8 cellular contexts compared by ENCODE assay signal in genomic region chr19:44164673-44165512, GRCh38. TPM values are rescaled to one million over a fixed set of nuclear protein-coding genes. Genes with fewer than 3 reads are reported as not detected.
DNase-seq lines count a peak whose midpoint lies in the region; ATAC-seq, FAIRE-seq and TF ChIP-seq lines count a peak whose summit lies in the region.

Gene ZNF226, plus strand, starts transcription at chr19:44165100. Its CDS starts 4,981 bp downstream, at chr19:44170081.

- H3K36me3 Mint-ChIP-seq in activated B cell treated with CpG ODN at 0.5 μM for 24 hours (ENCODE audit: low read depth), result peaks cover 49% of the 10 kb centered on the region

- in situ Hi-C loops in ACHN (cut with HindIII; ENCODE audit: low pct_ligation_motif_present, low pct_unique_long_range_greater_than_20kb, low sequenced_read_pairs), result no loop called here

- peak within 1 kb of the TSS; percentile 99 for H3K4me3 Mint-ChIP-seq in activated B cell treated with CpG ODN at 0.5 μM for 24 hours

- peak within 1 kb of the TSS; percentile 97 for H3K27ac Mint-ChIP-seq in activated B cell treated with CpG ODN at 0.5 μM for 24 hours

- H3K9me3 Mint-ChIP-seq in activated B cell treated with CpG ODN at 0.5 μM for 24 hours, result peaks cover 28% of the 10 kb centered on the region

- no peak for TF ChIP-seq CTCF in activated B cell treated with CpG ODN at 0.5 μM for 24 hours (IDR thresholded peaks at IDR 0.05)

- ATAC-seq in GM18870 (IDR thresholded peaks at IDR 0.05; ENCODE audit: unreplicated experiment), result peak; percentile 88
- ATAC-seq in HG03139 (IDR thresholded peaks at IDR 0.05; ENCODE audit: unreplicated experiment), result peak; percentile 76
- peak; percentile 92 for ATAC-seq in activated B cell treated with CpG ODN at 0.5 μM for 24 hours (ENCODE audit: low read depth)

- POLR2A ChIA-PET in activated B cell treated with CpG ODN at 0.5 μM for 24 hours (lab: Charles Lee), result interaction anchor here (0.5 to 3.4 kb wide), 14 partner anchors 11 to 790 kb away, joined by 3 to 32 read pairs (median 8); partner anchors contain the start of genes CLPTM1, ZNF180, ZNF224 and ZNF225

- peak; percentile 99 for FAIRE-seq in islet of Langerhans (lab: Jason Lieb, UNC)

- DNase-seq in ACHN (peak; percentile 97), NCI-H226 (peak; percentile 99), activated B cell treated with CpG ODN at 0.5 μM for 24 hours (peak; percentile 57), cerebellar cortex (ENCODE audit: low spot score) (peak; percentile 100)
- DNase-seq in stimulated activated CD4-positive, alpha-beta T cell treated with anti-CD3 and anti-CD28 coated beads, Interleukin-12 subunit alpha, Interleukin-12 subunit beta, amount 100 ng/mL, for 4 hours, result peak; percentile 67

- CTCF ChIA-PET in activated B cell treated with CpG ODN at 0.5 μM for 24 hours (lab: Charles Lee), result no interaction called here

- H3K27me3 Mint-ChIP-seq in activated B cell treated with CpG ODN at 0.5 μM for 24 hours, result no peaks in the 10 kb centered on the region

- peaks cover 31% of the 10 kb centered on the region for H3K4me1 Mint-ChIP-seq in activated B cell treated with CpG ODN at 0.5 μM for 24 hours

- intact Hi-C loops in activated B cell treated with CpG ODN at 0.5 μM for 24 hours (cut with micrococcal nuclease), result loop anchor here (1.0 to 2.0 kb wide), 11 partner anchors 24 to 335 kb away; partner anchors contain the start of genes ZNF180, ZNF224, ZNF225 and ZNF227

RNA-seq across cellular contexts. Expression of gene ZNF226, which starts in this region (rescaled TPM):
- total RNA-seq in activated B cell treated with CpG ODN at 0.5 μM for 24 hours, result 37.7 and 38.3 TPM in 2 replicates

Comparison
In these comparisons a context has a peak if more than half of its experiments do, and no peak if none do; other contexts are left out.
1. Peak in every context shown above with its lines: DNase-seq and ATAC-seq.